In the genomic region with DNA sequence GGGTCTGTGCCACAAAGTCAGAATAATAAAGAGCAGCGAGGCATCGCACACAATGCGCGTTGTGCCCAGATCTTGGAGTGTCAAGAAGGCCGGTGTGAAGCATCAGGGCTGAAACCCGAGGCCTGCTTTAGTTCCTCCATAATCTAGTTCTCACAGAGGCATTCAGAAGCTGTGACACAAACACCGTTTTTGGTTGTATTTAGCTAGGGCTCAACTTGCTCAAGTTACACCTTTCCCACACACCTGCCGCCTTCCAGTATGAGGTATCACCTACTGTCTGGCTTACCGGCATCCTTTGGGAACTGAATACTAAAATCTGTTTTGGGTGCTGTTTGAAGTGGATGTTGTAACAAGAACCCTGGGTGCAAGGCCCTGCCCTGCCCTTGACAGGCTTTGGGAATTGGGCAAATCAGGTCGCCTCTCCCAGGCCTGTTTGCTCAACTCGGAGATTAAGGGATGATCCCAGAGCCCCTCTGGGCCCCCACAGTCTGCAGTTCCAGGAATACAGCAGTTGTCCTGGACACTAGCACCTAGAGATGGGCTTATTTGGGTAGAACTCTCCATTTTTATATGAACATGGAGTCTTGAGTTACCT, we compare ENCODE assay signal across 8 cellular contexts. TPM values are rescaled to one million over a fixed set of nuclear protein-coding genes. Genes with fewer than 3 reads are reported as not detected.
A peak's percentile ranks its signal among the peaks of the same experiment; 100 is the strongest.
DNase-seq lines count a peak whose midpoint lies in the region; ATAC-seq and TF ChIP-seq lines count a peak whose summit lies in the region.

No MANE protein-coding gene starts in this region.

- no peak for DNase-seq in cardiac muscle cell (ENCODE audit: low read depth in 1 of 2, low spot score in 1 of 2)
- DNase-seq in left cardiac atrium: no peak
- DNase-seq in breast epithelium (ENCODE audit: low spot score in 2 of 2): no peak
- DNase-seq in uterus: no peak
- DNase-seq in activated CD4-positive, alpha-beta T cell treated with anti-CD3 and anti-CD28 coated beads, Interleukin-2, amount 50 U/mL, for 48 hours: no peak

- TF ChIP-seq POLR2A in breast epithelium (IDR thresholded peaks at IDR 0.05) (no peak), uterus (IDR thresholded peaks at IDR 0.05) (no peak)

- TF ChIP-seq CTCF in cardiac muscle cell (IDR thresholded peaks at IDR 0.05; ENCODE audit: low read depth, low read length) (no peak), breast epithelium (IDR thresholded peaks at IDR 0.05) (no peak), uterus (IDR thresholded peaks at IDR 0.05) (no peak)

- no peak for ATAC-seq in left cardiac atrium
- no peak for ATAC-seq in GM21515 (IDR thresholded peaks at IDR 0.05; ENCODE audit: unreplicated experiment)
- no peak for ATAC-seq in HG02981 (IDR thresholded peaks at IDR 0.05; ENCODE audit: unreplicated experiment)

- intact Hi-C loops in left cardiac atrium (cut with DNase I) (no loop called here), breast epithelium (cut with DNase I; ENCODE audit: low total_unique reads) (no loop called here), uterus (cut with DNase I; ENCODE audit: low total_unique reads) (no loop called here)

- H3K4me3 ChIP-seq in cardiac muscle cell: no peak overlapping the region
- no peak overlapping the region for H3K4me3 ChIP-seq in breast epithelium
- H3K4me3 ChIP-seq in muscle layer of duodenum (ENCODE audit: low read depth in 1 of 2, low read length in 2 of 2): peak overlapping the region in 1 of 2 donors; percentile 33
- no peak overlapping the region for H3K4me3 ChIP-seq in uterus

- no peaks in the 10 kb centered on the region for H3K9me3 ChIP-seq in cardiac muscle cell (ENCODE audit: low read depth)
- no peaks in the 10 kb centered on the region for H3K9me3 ChIP-seq in breast epithelium
- no peaks in the 10 kb centered on the region for H3K9me3 ChIP-seq in muscle layer of duodenum (ENCODE audit: control insufficient read depth in 1 of 2, low read length in 2 of 2)
- H3K9me3 ChIP-seq in uterus: no peaks in the 10 kb centered on the region

- peak overlapping the region; percentile 100 for H3K27ac ChIP-seq in cardiac muscle cell
- H3K27ac ChIP-seq in breast epithelium: peak overlapping the region; percentile 97 to 98
- H3K27ac ChIP-seq in muscle layer of duodenum (ENCODE audit: low read length): peak overlapping the region; percentile 98
- peak overlapping the region; percentile 91 to 95 for H3K27ac ChIP-seq in uterus

- H3K4me1 ChIP-seq in cardiac muscle cell (ENCODE audit: low read depth): peaks cover 43% of the 10 kb centered on the region
- peaks cover 27 to 51% of the 10 kb centered on the region in 2 donors for H3K4me1 ChIP-seq in breast epithelium
- H3K4me1 ChIP-seq in muscle layer of duodenum (ENCODE audit: control insufficient read depth in 1 of 2, insufficient read depth in 2 of 2, low read length in 2 of 2): peaks cover 24 to 58% of the 10 kb centered on the region in 2 donors
- peaks cover 40 to 51% of the 10 kb centered on the region in 2 donors for H3K4me1 ChIP-seq in uterus

- H3K36me3 ChIP-seq in cardiac muscle cell: no peaks in the 10 kb centered on the region
- H3K36me3 ChIP-seq in breast epithelium: no peaks in the 10 kb centered on the region
- H3K36me3 ChIP-seq in muscle layer of duodenum (ENCODE audit: control insufficient read depth in 1 of 2, insufficient read depth in 2 of 2, low read length in 2 of 2): peaks cover 3 to 10% of the 10 kb centered on the region in 2 donors
- H3K36me3 ChIP-seq in uterus: no peaks in the 10 kb centered on the region

- H3K27me3 ChIP-seq in cardiac muscle cell (no peaks in the 10 kb centered on the region), breast epithelium (no peaks in the 10 kb centered on the region), muscle layer of duodenum (ENCODE audit: low read depth, low read length) (no peaks in the 10 kb centered on the region), uterus (no peaks in the 10 kb centered on the region)

RNA-seq across cellular contexts. Expression of a gene that starts 27.0 kb away (rescaled TPM):
- total RNA-seq in cardiac muscle cell: 13.0 and 15.8 TPM in 2 replicates
- 9.1 and 9.8 TPM in 2 replicates for polyA plus RNA-seq in cardiac muscle cell
- total RNA-seq in left cardiac atrium: 10 to 100 TPM; 13.7 to 29.8 TPM
- 10 to 100 TPM; 27.2 to 43.9 (median 33.1) TPM for total RNA-seq in breast epithelium
- total RNA-seq in uterus: 10 to 100 TPM; 14.3 to 49.7 (median 49.0) TPM

RNA-seq across cellular contexts. Expression of a gene that starts 27.9 kb away (rescaled TPM):
- total RNA-seq in cardiac muscle cell (9.4 and 15.2 TPM in 2 replicates), left cardiac atrium (1 to 10 TPM; 5.8 to 6.1 TPM), breast epithelium (10 to 100 TPM in 2 of 3 donors, 1 to 10 TPM in 1; 8.8 to 13.1 (median 11.9) TPM), uterus (10 to 100 TPM in 2 of 4 donors, 1 to 10 TPM in 2; 3.8 to 27.4 (median 10.6) TPM)
- polyA plus RNA-seq in cardiac muscle cell: 6.9 and 10.9 TPM in 2 replicates

RNA-seq across cellular contexts. Expression of a gene that starts 32.5 kb away (rescaled TPM):
- total RNA-seq in cardiac muscle cell: 132 and 141 TPM in 2 replicates
- 206 and 240 TPM in 2 replicates for polyA plus RNA-seq in cardiac muscle cell
- total RNA-seq in left cardiac atrium: 100 to 1,000 TPM; 111 to 155 TPM
- 10 to 100 TPM; 35.7 to 86.9 (median 55.0) TPM for total RNA-seq in breast epithelium
- total RNA-seq in uterus: 100 to 1,000 TPM in 1 of 4 donors, 10 to 100 TPM in 3; 21.5 to 173 (median 64.2) TPM

RNA-seq across cellular contexts. Expression of a gene that starts 54.2 kb away (rescaled TPM):
- total RNA-seq in cardiac muscle cell: not detected in 2 replicates
- 1.2 TPM in 1 of 2 replicates, not detected in the other for polyA plus RNA-seq in cardiac muscle cell
- under 1 TPM in 1 of 2 donors, not detected in 1; 0.38 TPM for total RNA-seq in left cardiac atrium
- 10 to 100 TPM in 2 of 3 donors, not detected in 1; 38.5 to 42.3 TPM for total RNA-seq in breast epithelium
- 1 to 10 TPM in 1 of 4 donors, under 1 TPM in 1, not detected in 2; 0.98 to 2.6 TPM for total RNA-seq in uterus
